Comparison of ENCODE assay signal across 21 cellular contexts in genomic region chr1:20211511-20211931, GRCh38. TPM values are rescaled to one million over a fixed set of nuclear protein-coding genes. Genes with fewer than 3 reads are reported as not detected.
DNase-seq lines count a peak whose midpoint lies in the region; ATAC-seq, FAIRE-seq and TF ChIP-seq lines count a peak whose summit lies in the region.
"Had no signal": no experiment of that assay in that cellular context is flagged by ENCODE, and none has a peak within 500 bp of the region (broad histone marks: within the 10 kb centered on the region; RNA-seq: fewer than 3 reads in every experiment).

No MANE protein-coding gene starts in this region.

- no peak overlapping the region for H3K23ac ChIP-seq in H9 (ENCODE audit: insufficient read length, low read depth, low read length)

- ATAC-seq in activated T-cell treated with anti-CD3 and anti-CD28 coated beads, Interleukin-2, amount 50 U/mL, for 72 hours (replicated peaks in 1 of 2), result peak; percentile 35 to 46
- ATAC-seq: GM23338, T-cell had no signal

- H4K91ac ChIP-seq in H9 (ENCODE audit: insufficient read length, low read depth, low read length), result no peak overlapping the region

- no peak overlapping the region for H2BK20ac ChIP-seq in H9 (ENCODE audit: low read depth, low read length, poor library complexity, severe bottlenecking)

- TF ChIP-seq CTCF in breast epithelium (IDR thresholded peaks at IDR 0.05) (no peak), H9 (conservative IDR thresholded peaks at IDR 0.05) (no peak)

- WGBS in H9 (ENCODE audit: extremely low coverage, insufficient read length, low lambda C conversion rate), result no CpG with 5 or more reads among the region's 4 CpGs

- H3K79me2 ChIP-seq in H9 (ENCODE audit: insufficient read depth, low read length), result no peaks in the 10 kb centered on the region

- no peak overlapping the region for H3K4me2 ChIP-seq in H9 (ENCODE audit: insufficient read depth, insufficient read length, low read length)
- H3K4me2 ChIP-seq: GM23338 had no signal

- no peaks in the 10 kb centered on the region for H3K9me3 Mint-ChIP-seq in activated T-cell treated with anti-CD3 and anti-CD28 coated beads, Interleukin-2, amount 50 U/mL, for 72 hours
- peaks cover 3 to 4% of the 10 kb centered on the region in 2 experiments; a peak in 4 of 5 replicates for H3K9me3 Mint-ChIP-seq in H9
- H3K9me3 Mint-ChIP-seq: nephron, T-cell had no signal

- no peaks in the 10 kb centered on the region for H3K79me1 ChIP-seq in H9 (ENCODE audit: insufficient read depth, low read depth, low read length, poor library complexity, severe bottlenecking)

- H3K56ac ChIP-seq in H9 (ENCODE audit: insufficient read length, low read depth, low read length), result no peak overlapping the region

- no peak overlapping the region for H3K4ac ChIP-seq in H9 (ENCODE audit: low read depth, low read length)

- no peak overlapping the region for H3K4me3 Mint-ChIP-seq in activated T-cell treated with anti-CD3 and anti-CD28 coated beads, Interleukin-2, amount 50 U/mL, for 72 hours
- H3K4me3 Mint-ChIP-seq in H9, result no peak overlapping the region
- H3K4me3 Mint-ChIP-seq: CD4-positive, CD25-positive, alpha-beta regulatory T cell; GM23338; nephron; T-cell had no signal

- H3K36me3 Mint-ChIP-seq in activated T-cell treated with anti-CD3 and anti-CD28 coated beads, Interleukin-2, amount 50 U/mL, for 72 hours (ENCODE audit: insufficient read depth in 2 of 2), result no peaks in the 10 kb centered on the region
- 0 out of 7 replicates have a peak, but pooled peaks cover 0 to 4% (median 0%) of the 10 kb centered on the region in 3 experiments for H3K36me3 Mint-ChIP-seq in H9 (ENCODE audit: insufficient read depth in 1 of 3, low read depth in 3 of 3)
- H3K36me3 Mint-ChIP-seq: CD4-positive, CD25-positive, alpha-beta regulatory T cell; T-cell had no signal

- no peak overlapping the region for H2BK12ac ChIP-seq in H9 (ENCODE audit: insufficient read length, low read depth, low read length)

- H3K4me1 Mint-ChIP-seq in activated T-cell treated with anti-CD3 and anti-CD28 coated beads, Interleukin-2, amount 50 U/mL, for 72 hours (ENCODE audit: low read depth), result peaks cover 13% of the 10 kb centered on the region
- peaks cover 3 to 4% of the 10 kb centered on the region in 2 experiments; a peak in 2 of 4 replicates for H3K4me1 Mint-ChIP-seq in H9

- no peak overlapping the region for H2BK15ac ChIP-seq in H9 (ENCODE audit: low read depth, low read length)

- no peak overlapping the region for H4K8ac ChIP-seq in H9 (replicated peaks; ENCODE audit: insufficient read length, low read depth, low read length)

- TF ChIP-seq POLR2A in breast epithelium (IDR thresholded peaks at IDR 0.05), result no peak

- no peak for FAIRE-seq in urothelium cell line (lab: Jason Lieb, UNC)

- intact Hi-C loops in breast epithelium (cut with DNase I; ENCODE audit: low total_unique reads), result no loop called here

- H3K23me2 ChIP-seq in H9 (ENCODE audit: insufficient read length, low read depth, low read length, poor library complexity, severe bottlenecking), result no peaks in the 10 kb centered on the region

- no peak overlapping the region for H3K18ac ChIP-seq in H9 (ENCODE audit: insufficient read length, low read depth, low read length)

- no peak overlapping the region for H3K27ac Mint-ChIP-seq in activated T-cell treated with anti-CD3 and anti-CD28 coated beads, Interleukin-2, amount 50 U/mL, for 72 hours
- peak overlapping the region in 1 of 3 experiments; percentile 5; a peak in 1 of 7 replicates for H3K27ac Mint-ChIP-seq in H9
- H3K27ac Mint-ChIP-seq: CD4-positive, CD25-positive, alpha-beta regulatory T cell; GM23338; T-cell had no signal

- H3T11ph ChIP-seq in H9 (ENCODE audit: low read length), result no peak overlapping the region

- peaks cover 36% of the 10 kb centered on the region for H3K27me3 Mint-ChIP-seq in activated T-cell treated with anti-CD3 and anti-CD28 coated beads, Interleukin-2, amount 50 U/mL, for 72 hours (ENCODE audit: low read depth)
- H3K27me3 Mint-ChIP-seq in H9 (ENCODE audit: low read depth), result peaks cover 32% of the 10 kb centered on the region

- no peaks in the 10 kb centered on the region for H4K20me1 ChIP-seq in H9 (ENCODE audit: control insufficient read depth, insufficient read depth, insufficient read length)

- no peak overlapping the region for H3K9ac ChIP-seq in H9 (ENCODE audit: extremely low read depth, insufficient read length, low read length)

- no peaks in the 10 kb centered on the region for H3K9me3 ChIP-seq in breast epithelium
- no peaks in the 10 kb centered on the region for H3K9me3 ChIP-seq in H9 (ENCODE audit: control insufficient read depth, low read depth, low read length)

- H2AFZ ChIP-seq in H9 (ENCODE audit: low read length), result no peak overlapping the region

- no peak overlapping the region for H4K5ac ChIP-seq in H9 (ENCODE audit: insufficient read length, low read depth, low read length)

- no peak overlapping the region for H2BK5ac ChIP-seq in H9 (ENCODE audit: insufficient read length, low read length)

- no peak for DNase-seq in activated T-cell treated with anti-CD3 and anti-CD28 coated beads, Interleukin-2, amount 50 U/mL, for 72 hours
- DNase-seq in activated T-cell treated with anti-CD3 and anti-CD28 coated beads, Interleukin-2, amount 50 U/mL, for 1 hour, result no peak
- DNase-seq in breast epithelium (ENCODE audit: low spot score in 2 of 2) (peak in 1 of 2 donors; percentile 80), kidney tubule cell (ENCODE audit: low spot score) (peak; percentile 84), urothelium cell line (ENCODE audit: low spot score) (peak; percentile 44), ecto neural progenitor cell (ENCODE audit: low spot score) (no peak), H9 (no peak), T-helper 1 cell (no peak)
- DNase-seq: 8988T; activated effector memory CD4-positive, alpha-beta T cell treated with anti-CD3 and anti-CD28 coated beads, Interleukin-2, amount 50 U/mL, for 16 hours; CD4-positive, CD25-positive, alpha-beta regulatory T cell; EL; NCI-H2107; RPMI8226; stimulated activated CD4-positive, alpha-beta T cell treated with anti-CD3 and anti-CD28 coated beads, Interleukin-15, amount 100 ng/mL, for 24 hours; T-cell had no signal

- H2BK120ac ChIP-seq in H9 (ENCODE audit: low read depth, low read length, poor library complexity, severe bottlenecking), result no peak overlapping the region

- H3K4me1 ChIP-seq in breast epithelium (peaks cover 12 to 17% of the 10 kb centered on the region in 2 donors), H9 (ENCODE audit: insufficient read depth, low read length) (no peaks in the 10 kb centered on the region)

- H3K27me3 ChIP-seq in breast epithelium (no peaks in the 10 kb centered on the region), H9 (ENCODE audit: insufficient read depth, low read length) (no peaks in the 10 kb centered on the region)

- no peak overlapping the region for H3K4me3 ChIP-seq in breast epithelium
- H3K4me3 ChIP-seq: GM23338 had no signal

- peak overlapping the region; percentile 84 to 89 for H3K27ac ChIP-seq in breast epithelium
- no peak overlapping the region for H3K27ac ChIP-seq in H9 (ENCODE audit: insufficient read length, low read depth, low read length)

- no peak overlapping the region for H2AK5ac ChIP-seq in H9 (ENCODE audit: insufficient read length, low read length)

- H3K14ac ChIP-seq in H9 (ENCODE audit: insufficient read depth, low read length), result no peak overlapping the region

- no peaks in the 10 kb centered on the region for H3K36me3 ChIP-seq in breast epithelium

RNA-seq across cellular contexts. Expression of gene PLA2G2C, which starts 25.2 kb away (rescaled TPM):
- 1 to 10 TPM; 3.1 to 3.3 TPM for total RNA-seq in activated T-cell treated with anti-CD3 and anti-CD28 coated beads, Interleukin-2, amount 50 U/mL, for 72 hours
- total RNA-seq in breast epithelium, result under 1 TPM in 1 of 3 donors, not detected in 2; 0.33 TPM
- total RNA-seq in H9 (2021), result not detected in 2 replicates
- total RNA-seq: CD4-positive, CD25-positive, alpha-beta regulatory T cell; dermis microvascular lymphatic vessel endothelial cell; fibroblast of villous mesenchyme; GM23338; pulmonary artery endothelial cell had no signal

RNA-seq across cellular contexts. Expression of gene UBXN10, which starts 25.6 kb away (rescaled TPM):
- total RNA-seq in activated T-cell treated with anti-CD3 and anti-CD28 coated beads, Interleukin-2, amount 50 U/mL, for 72 hours, result under 1 TPM; 0.91 to 0.93 TPM
- total RNA-seq in breast epithelium (1 to 10 TPM; 1.3 to 6.6 (median 4.9) TPM), H9 (2021) (0.59 and 0.90 TPM in 2 replicates)
- total RNA-seq: fibroblast of villous mesenchyme, pulmonary artery endothelial cell had no signal

Comparison
In these comparisons a context has a peak if more than half of its experiments do, and no peak if none do; other contexts are left out.
1. DNase-seq: peak in kidney tubule cell (single experiment) and urothelium cell line (single experiment); none in activated T-cell treated with anti-CD3 and anti-CD28 coated beads, Interleukin-2, amount 50 U/mL, for 72 hours (0 of 2), activated T-cell treated with anti-CD3 and anti-CD28 coated beads, Interleukin-2, amount 50 U/mL, for 1 hour (single experiment), ecto neural progenitor cell (single experiment), H9 (single experiment) and T-helper 1 cell (0 of 5).